8 cellular contexts compared by ENCODE assay signal in genomic region chr16:683396-684066, GRCh38.
DNase-seq lines count a peak whose midpoint lies in the region; ATAC-seq and TF ChIP-seq lines count a peak whose summit lies in the region.

No MANE protein-coding gene starts in this region.

- H3K27ac ChIP-seq in brain microvascular endothelial cell (peak overlapping the region; percentile 24), mucosa of rectum (ENCODE audit: low read depth in 2 of 2, low read length in 2 of 2) (peak overlapping the region; percentile 63 to 82)

- in situ Hi-C loops in brain microvascular endothelial cell (cut with HindIII; ENCODE audit: low pct_ligation_motif_present, low sequenced_read_pairs): no loop called here

- H3K4me3 ChIP-seq in AG10803 (ENCODE audit: low read length): peak overlapping the region; percentile 62
- peak overlapping the region; percentile 60 for H3K4me3 ChIP-seq in brain microvascular endothelial cell (ENCODE audit: low read depth, low read length)
- H3K4me3 ChIP-seq in mucosa of rectum (ENCODE audit: low read length in 2 of 2): peak overlapping the region; percentile 68 to 78

- no peak for DNase-seq in AG10803 (ENCODE audit: low read depth)
- no peak for DNase-seq in brain microvascular endothelial cell
- no peak for DNase-seq in hepatic stellate cell (ENCODE audit: low spot score)
- DNase-seq in AG08396 (ENCODE audit: low spot score): no peak

- H3K36me3 ChIP-seq in brain microvascular endothelial cell (replicated peaks) (peaks cover 25% of the 10 kb centered on the region), mucosa of rectum (ENCODE audit: control insufficient read depth in 2 of 2, insufficient read depth in 2 of 2, low read length in 2 of 2) (peaks cover 12 to 23% of the 10 kb centered on the region in 2 donors)

- ATAC-seq in HG03135 (IDR thresholded peaks at IDR 0.05; ENCODE audit: unreplicated experiment) (peak; percentile 4), HG03571 (IDR thresholded peaks at IDR 0.05; ENCODE audit: unreplicated experiment) (no peak), HG03139 (IDR thresholded peaks at IDR 0.05; ENCODE audit: unreplicated experiment) (no peak)

- peaks cover 37 to 38% of the 10 kb centered on the region in 2 donors for H3K4me1 ChIP-seq in mucosa of rectum (ENCODE audit: control insufficient read depth in 2 of 2, insufficient read depth in 2 of 2, low read length in 2 of 2)

- peak overlapping the region; percentile 41 to 69 for H3K9ac ChIP-seq in mucosa of rectum (ENCODE audit: low read depth in 1 of 2, low read length in 2 of 2)

- H3K27me3 ChIP-seq in brain microvascular endothelial cell (replicated peaks) (no peaks in the 10 kb centered on the region), mucosa of rectum (ENCODE audit: control insufficient read depth in 2 of 2, insufficient read depth in 2 of 2, low read length in 2 of 2) (no peaks in the 10 kb centered on the region)

- TF ChIP-seq CTCF in AG10803 (conservative IDR thresholded peaks at IDR 0.05; ENCODE audit: low read length) (no peak), brain microvascular endothelial cell (IDR thresholded peaks at IDR 0.05; ENCODE audit: low read depth, low read length, missing control alignments) (no peak)

- no peaks in the 10 kb centered on the region for H3K9me3 ChIP-seq in mucosa of rectum (ENCODE audit: control insufficient read depth in 2 of 2, low read length in 2 of 2)
